ENCODE assay signal across 18 cellular contexts in genomic region chr17:45692661-45693060, GRCh38.
DNase-seq lines count a peak whose midpoint lies in the region; ATAC-seq and TF ChIP-seq lines count a peak whose summit lies in the region.
"Had no signal": no experiment of that assay in that cellular context is flagged by ENCODE, and none has a peak within 500 bp of the region (broad histone marks: within the 10 kb centered on the region; RNA-seq: fewer than 3 reads in every experiment).

No MANE protein-coding gene starts in this region.

- no peaks in the 10 kb centered on the region for H3K9me3 ChIP-seq in RWPE2 (ENCODE audit: severe bottlenecking)
- H3K9me3 ChIP-seq in lower lobe of right lung, result no peaks in the 10 kb centered on the region

- H3K36me3 ChIP-seq in RWPE2 (ENCODE audit: low read depth), result no peaks in the 10 kb centered on the region
- no peaks in the 10 kb centered on the region for H3K36me3 ChIP-seq in lower lobe of right lung
- H3K36me3 ChIP-seq: BLaER1 treated with 17β-estradiol and CSF1 and Interleukin-3, amounts not matched to agents 10 nM and 100 nM had no signal

- intact Hi-C loops in lower lobe of right lung (cut with DNase I), result no loop called here

- TF ChIP-seq CTCF in RWPE2 (IDR thresholded peaks at IDR 0.05; ENCODE audit: poor library complexity, severe bottlenecking) (no peak), lower lobe of right lung (IDR thresholded peaks at IDR 0.05) (no peak)

- no peak overlapping the region for H3K27ac ChIP-seq in RWPE2 (ENCODE audit: poor library complexity, severe bottlenecking)
- H3K27ac ChIP-seq in lower lobe of right lung, result no peak overlapping the region
- H3K27ac ChIP-seq: BLaER1 treated with 17β-estradiol and CSF1 and Interleukin-3, amounts not matched to agents 10 nM and 100 nM; GM23248 had no signal

- H3K4me1 ChIP-seq in RWPE2 (ENCODE audit: insufficient read depth, poor library complexity, severe bottlenecking), result no peaks in the 10 kb centered on the region
- no peaks in the 10 kb centered on the region for H3K4me1 ChIP-seq in lower lobe of right lung

- no peak for ATAC-seq in RWPE2 (ENCODE audit: low read depth)
- no peak for ATAC-seq in lower lobe of right lung
- no peak for ATAC-seq in HG02973 (IDR thresholded peaks at IDR 0.05; ENCODE audit: unreplicated experiment)
- no peak for ATAC-seq in HG03025 (IDR thresholded peaks at IDR 0.05; ENCODE audit: low FRiP score, unreplicated experiment)

- H3K27me3 ChIP-seq in RWPE2 (ENCODE audit: insufficient read depth, poor library complexity, severe bottlenecking) (peaks cover 40% of the 10 kb centered on the region), lower lobe of right lung (ENCODE audit: low read depth) (peaks cover 27% of the 10 kb centered on the region)
- H3K27me3 ChIP-seq: BLaER1 treated with 17β-estradiol and CSF1 and Interleukin-3, amounts not matched to agents 10 nM and 100 nM had no signal

- peak; percentile 42 for DNase-seq in DMS 273 treated with DMSO at 0.1 percent for 48 hours (lab: John Stamatoyannopoulos, UW)
- DNase-seq in NCI-H2171 treated with DMSO at 0.1 percent for 48 hours (lab: John Stamatoyannopoulos, UW), result peak; percentile 80
- peak; percentile 11 for DNase-seq in RWPE2 (ENCODE audit: low spot score)
- DNase-seq in lower lobe of right lung, result peak; percentile 16
- DNase-seq in H4 (ENCODE audit: low spot score), result no peak
- DNase-seq in hepatic stellate cell (ENCODE audit: low spot score), result no peak
- DNase-seq: ACHN; Calu3; CD4-positive, alpha-beta T cell; DMS153; DMS79 treated with DMSO at 0.1 percent for 48 hours; EL; GDM1; GM23248; H9 had no signal

- H3K4me3 ChIP-seq in RWPE2 (ENCODE audit: severe bottlenecking) (no peak overlapping the region), lower lobe of right lung (no peak overlapping the region)
- H3K4me3 ChIP-seq: BLaER1 treated with 17β-estradiol and CSF1 and Interleukin-3, amounts not matched to agents 10 nM and 100 nM; GM23248 had no signal

Comparison
In these comparisons a context has a peak if more than half of its experiments do, and no peak if none do; other contexts are left out.
1. DNase-seq: peak in DMS 273 treated with DMSO at 0.1 percent for 48 hours (single experiment), NCI-H2171 treated with DMSO at 0.1 percent for 48 hours (single experiment), RWPE2 (single experiment) and lower lobe of right lung (single experiment); none in H4 (single experiment) and hepatic stellate cell (single experiment).